In genomic region chr21:39580744-39581143, GRCh38 we compare ENCODE assay signal across 6 cellular contexts. TPM values are rescaled to one million over a fixed set of nuclear protein-coding genes. Genes with fewer than 3 reads are reported as not detected.
"Had no signal": no experiment of that assay in that cellular context is flagged by ENCODE, and none has a peak within 500 bp of the region (broad histone marks: within the 10 kb centered on the region; RNA-seq: fewer than 3 reads in every experiment).

No MANE protein-coding gene starts in this region.

- H2AFZ ChIP-seq: GM23338 had no signal

- H3K9me3 ChIP-seq: HAP-1 had no signal

- FAIRE-seq: HepG2 had no signal

- DNase-seq: HFFc6 had no signal

- H3K4me2 ChIP-seq: GM23338 had no signal

- H3K4me1 ChIP-seq: HAP-1 had no signal

- H3K27ac ChIP-seq: HL-60 had no signal

- H3K4me3 ChIP-seq: GM23338, HAP-1 had no signal

- H3K36me3 ChIP-seq: HAP-1 had no signal

RNA-seq across cellular contexts. Expression of gene B3GALT5, which starts 32.0 kb away (rescaled TPM):
- polyA plus RNA-seq: IgD-negative memory B cell had no signal
